Comparison of ENCODE assay signal across 1 cellular context in the genomic region with DNA sequence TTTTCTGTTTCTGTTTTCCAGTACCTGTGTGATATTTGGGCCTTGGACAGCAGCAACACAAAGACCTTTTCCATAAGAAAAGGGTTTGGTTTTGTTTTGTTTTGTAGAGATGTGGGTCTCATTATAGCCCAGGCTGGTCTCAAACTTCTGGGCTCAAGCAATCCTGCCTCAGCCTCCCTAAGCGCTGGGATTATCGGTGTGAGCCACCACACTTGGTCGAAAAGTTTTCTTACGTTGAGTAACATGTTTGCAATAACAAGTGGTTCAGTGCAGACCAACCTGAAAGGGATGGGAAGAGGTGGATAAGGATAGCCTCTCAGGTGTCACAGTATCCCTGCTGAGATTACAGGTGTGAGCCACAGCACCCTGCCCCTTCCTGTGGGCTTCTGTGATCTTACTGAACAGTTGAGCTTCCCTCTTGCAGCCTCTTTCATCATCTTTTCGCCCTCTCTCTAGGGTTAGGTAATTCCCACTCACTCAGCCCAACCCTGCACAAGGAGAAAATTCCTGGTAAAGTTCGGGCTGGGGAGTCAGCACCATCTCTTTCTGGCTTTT.
TF ChIP-seq lines count a peak whose summit lies in the region.

No MANE protein-coding gene starts in this region.

TF ChIP-seq in HEK293, 187 proteins besides CTCF, POLR2A, EP300 and RAD21 (continued from another document):
- TF ChIP-seq, protein P1, sequence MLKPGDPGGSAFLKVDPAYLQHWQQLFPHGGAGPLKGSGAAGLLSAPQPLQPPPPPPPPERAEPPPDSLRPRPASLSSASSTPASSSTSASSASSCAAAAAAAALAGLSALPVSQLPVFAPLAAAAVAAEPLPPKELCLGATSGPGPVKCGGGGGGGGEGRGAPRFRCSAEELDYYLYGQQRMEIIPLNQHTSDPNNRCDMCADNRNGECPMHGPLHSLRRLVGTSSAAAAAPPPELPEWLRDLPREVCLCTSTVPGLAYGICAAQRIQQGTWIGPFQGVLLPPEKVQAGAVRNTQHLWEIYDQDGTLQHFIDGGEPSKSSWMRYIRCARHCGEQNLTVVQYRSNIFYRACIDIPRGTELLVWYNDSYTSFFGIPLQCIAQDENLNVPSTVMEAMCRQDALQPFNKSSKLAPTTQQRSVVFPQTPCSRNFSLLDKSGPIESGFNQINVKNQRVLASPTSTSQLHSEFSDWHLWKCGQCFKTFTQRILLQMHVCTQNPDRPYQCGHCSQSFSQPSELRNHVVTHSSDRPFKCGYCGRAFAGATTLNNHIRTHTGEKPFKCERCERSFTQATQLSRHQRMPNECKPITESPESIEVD (tag by site-specific recombination; IDR thresholded peaks at IDR 0.05), result no peak
- TF ChIP-seq GLIS2 (tag by site-specific recombination; IDR thresholded peaks at IDR 0.05), result no peak
